In genomic region chr7:100506356-100506930, GRCh38 we compare ENCODE assay signal across 20 cellular contexts. TPM values are rescaled to one million over a fixed set of nuclear protein-coding genes. Genes with fewer than 3 reads are reported as not detected.
DNase-seq lines count a peak whose midpoint lies in the region; ATAC-seq and TF ChIP-seq lines count a peak whose summit lies in the region.
"Had no signal": no experiment of that assay in that cellular context is flagged by ENCODE, and none has a peak within 500 bp of the region (broad histone marks: within the 10 kb centered on the region; RNA-seq: fewer than 3 reads in every experiment).

No MANE protein-coding gene starts in this region.

- H3K4me3 ChIP-seq in A673 (ENCODE audit: low read depth, low read length, poor library complexity, severe bottlenecking) = no peak overlapping the region
- H3K4me3 ChIP-seq: breast epithelium, vagina had no signal

- ATAC-seq in HG02623 (IDR thresholded peaks at IDR 0.05; ENCODE audit: unreplicated experiment) = no peak
- ATAC-seq: activated naive CD8-positive, alpha-beta T cell treated with anti-CD3 and anti-CD28 coated beads, Interleukin-2, amount 50 U/mL, for 24 hours; CD8-positive, alpha-beta T cell had no signal

- H3K36me3 ChIP-seq in A673 (ENCODE audit: insufficient read depth, low read length, poor library complexity, severe bottlenecking) = no peaks in the 10 kb centered on the region
- H3K36me3 ChIP-seq: breast epithelium, vagina had no signal

- peaks cover 5% of the 10 kb centered on the region for H3K4me1 ChIP-seq in A673 (ENCODE audit: insufficient read depth, low read length, poor library complexity, severe bottlenecking)
- H3K4me1 ChIP-seq: breast epithelium, vagina had no signal

- intact Hi-C loops in A673 (cut with micrococcal nuclease; ENCODE audit: unreplicated experiment) = no loop called here

- H3K27me3 ChIP-seq in A673 (replicated peaks; ENCODE audit: insufficient read depth, low read depth, low read length, poor library complexity) = no peaks in the 10 kb centered on the region
- H3K27me3 ChIP-seq: breast epithelium, vagina had no signal

- CTCF ChIA-PET in A673 (lab: Charles Lee) (no interaction called here), HEK293T (lab: Yijun Ruan, JAX) (interaction anchor here (0.6 to 0.8 kb wide), 2 partner anchors 37 to 54 kb away, joined by 4 to 7 read pairs; no protein-coding TSS in a partner anchor)

- no peak for TF ChIP-seq CTCF in A673 (conservative IDR thresholded peaks at IDR 0.05; ENCODE audit: low read depth, low read length)

- DNase-seq in A673 (ENCODE audit: low spot score) = peak; percentile 35
- DNase-seq in HEK293T (ENCODE audit: extremely low spot score) = no peak
- DNase-seq in amniotic epithelial cell (ENCODE audit: low read depth) = peak; percentile 27
- DNase-seq in activated T-cell treated with anti-CD3 and anti-CD28 coated beads, Interleukin-2, amount 50 U/mL, for 48 hours = no peak
- no peak for DNase-seq in cerebellum (ENCODE audit: low spot score)
- DNase-seq: activated B cell treated with CpG ODN at 0.5 μM for 24 hours; activated naive CD8-positive, alpha-beta T cell treated with anti-CD3 and anti-CD28 coated beads, Interleukin-2, amount 50 U/mL, for 24 hours; CD8-positive, alpha-beta T cell; HCEC 1CT; naive B cell; NCI-H1436; NCI-H446 treated with DMSO at 0.1 percent for 48 hours; SHP77 treated with DMSO at 0.1 percent for 48 hours; stimulated activated CD4-positive, alpha-beta T cell treated with anti-CD3 and anti-CD28 coated beads, Interleukin-4, amount 100 ng/mL, for 1 hour; stimulated activated CD8-positive, alpha-beta memory T cell treated with anti-CD3 and anti-CD28 coated beads, Interleukin-4, amount 100 ng/mL, for 48 hours; substantia nigra; T-helper 2 cell had no signal

- POLR2A ChIA-PET in A673 (lab: Charles Lee; ENCODE audit: low non-redundant PET) = no interaction called here
- POLR2A ChIA-PET in HEK293T (lab: Yijun Ruan, JAX) = interaction anchor here (0.9 kb wide), 1 partner anchor 28 kb away, joined by 3 read pairs; the partner anchor contains the start of gene TSC22D4

- H3K9me3 ChIP-seq in A673 (ENCODE audit: low read depth, low read length, poor library complexity, severe bottlenecking) = no peaks in the 10 kb centered on the region
- H3K9me3 ChIP-seq: breast epithelium, vagina had no signal

- H3K27ac ChIP-seq in A673 (ENCODE audit: low read depth, low read length, poor library complexity, severe bottlenecking) = no peak overlapping the region
- H3K27ac ChIP-seq: breast epithelium, vagina had no signal

- no TSS peak for BruUV-seq in A673 (replicated peaks; lab: Mats Ljungman, UMichigan)

TF ChIP-seq in HEK293T, 16 proteins besides CTCF, POLR2A, EP300 and RAD21:
- TF ChIP-seq PKNOX1 (IDR thresholded peaks at IDR 0.05) (peak; percentile 80), ZNF384 (IDR thresholded peaks at IDR 0.05) (no peak), SP1 (IDR thresholded peaks at IDR 0.05) (no peak), ARNT (IDR thresholded peaks at IDR 0.05) (no peak), TARDBP (IDR thresholded peaks at IDR 0.05) (no peak), CTBP1 (IDR thresholded peaks at IDR 0.05; ENCODE audit: borderline replicate concordance) (no peak), FOXK2 (IDR thresholded peaks at IDR 0.05) (no peak)

RNA-seq across cellular contexts. Expression of gene NYAP1, which starts 22.7 kb away (rescaled TPM):
- total RNA-seq in A673 (2021) (1.3 and 3.2 TPM in 2 replicates), cerebellum (18.2 TPM)
- total RNA-seq: activated B cell treated with CpG ODN at 0.5 μM for 24 hours had no signal

RNA-seq across cellular contexts. Expression of gene TSC22D4, which starts 27.4 kb away (rescaled TPM):
- total RNA-seq in A673 (2021) = 69.0 and 71.0 TPM in 2 replicates
- 12.7 TPM for total RNA-seq in cerebellum

RNA-seq across cellular contexts. Expression of gene AGFG2, which starts 32.6 kb away (rescaled TPM):
- 12.8 and 15.3 TPM in 2 replicates for total RNA-seq in A673 (2021)
- 4.4 TPM for total RNA-seq in cerebellum

RNA-seq across cellular contexts. Expression of gene SPACDR, which starts 42.4 kb away (rescaled TPM):
- total RNA-seq in A673 (2021) = 2.9 and 3.9 TPM in 2 replicates
- 0.54 TPM for total RNA-seq in cerebellum
- total RNA-seq: breast epithelium, vagina had no signal

Comparison
In these comparisons a context has a peak if more than half of its experiments do, and no peak if none do; other contexts are left out.
1. DNase-seq: peak in A673 (single experiment) and amniotic epithelial cell (single experiment); none in HEK293T (single experiment), activated T-cell treated with anti-CD3 and anti-CD28 coated beads, Interleukin-2, amount 50 U/mL, for 48 hours (0 of 2) and cerebellum (single experiment).